ENCODE assay signal across 14 cellular contexts in genomic region chr9:20701058-20701457, GRCh38. TPM values are rescaled to one million over a fixed set of nuclear protein-coding genes. Genes with fewer than 3 reads are reported as not detected.
DNase-seq lines count a peak whose midpoint lies in the region; ATAC-seq and TF ChIP-seq lines count a peak whose summit lies in the region.
"Had no signal": no experiment of that assay in that cellular context is flagged by ENCODE, and none has a peak within 500 bp of the region (broad histone marks: within the 10 kb centered on the region; RNA-seq: fewer than 3 reads in every experiment).

No MANE protein-coding gene starts in this region.

- intact Hi-C loops in mucosa of descending colon (cut with DNase I, micrococcal nuclease): no loop called here

- H3K36me3 ChIP-seq in endocrine pancreas (ENCODE audit: control insufficient read depth, insufficient read depth, low read length) (no peaks in the 10 kb centered on the region), mucosa of descending colon (ENCODE audit: low read depth) (no peaks in the 10 kb centered on the region)
- H3K36me3 ChIP-seq: BE2C had no signal

- H3K4me3 ChIP-seq in endocrine pancreas (ENCODE audit: control insufficient read depth, insufficient read depth, low read length) (peak overlapping the region; percentile 44), mucosa of descending colon (no peak overlapping the region), foreskin fibroblast (ENCODE audit: low read depth in 1 of 2, low read length in 2 of 2) (no peak overlapping the region)

- POLR2A ChIA-PET in T-cell (lab: Charles Lee): interaction anchor here in 1 of 2 donors (0.7 kb wide), 1 partner anchor 48 kb away, joined by 4 read pairs; no protein-coding TSS in a partner anchor

- peak; percentile 16 for DNase-seq in DMS 273 treated with DMSO at 0.1 percent for 48 hours (lab: John Stamatoyannopoulos, UW)
- peak; percentile 39 to 79 (median 41) for DNase-seq in NCI-H1417 (lab: John Stamatoyannopoulos, UW)
- no peak for DNase-seq in mucosa of descending colon
- DNase-seq in activated naive CD8-positive, alpha-beta T cell treated with anti-CD3 and anti-CD28 coated beads for 36 hours: no peak
- DNase-seq in foreskin fibroblast: no peak
- no peak for DNase-seq in T-cell
- DNase-seq: activated naive CD8-positive, alpha-beta T cell treated with anti-CD3 and anti-CD28 coated beads, Interleukin-2, amount 10 ng/mL, durations not matched to agents 7 days and 5 days; BE2C; GDM1; KBM-7; stimulated activated CD4-positive, alpha-beta T cell treated with anti-CD3 and anti-CD28 coated beads, Interleukin-4, amount 100 ng/mL, for 24 hours had no signal

- H3K36me3 Mint-ChIP-seq in activated naive CD8-positive, alpha-beta T cell treated with anti-CD3 and anti-CD28 coated beads for 36 hours: no peaks in the 10 kb centered on the region
- peaks cover 6% of the 10 kb centered on the region for H3K36me3 Mint-ChIP-seq in T-cell

- H3K27me3 Mint-ChIP-seq in activated naive CD8-positive, alpha-beta T cell treated with anti-CD3 and anti-CD28 coated beads for 36 hours: no peaks in the 10 kb centered on the region
- H3K27me3 Mint-ChIP-seq in T-cell: no peaks in the 10 kb centered on the region
- H3K27me3 Mint-ChIP-seq: activated naive CD8-positive, alpha-beta T cell treated with anti-CD3 and anti-CD28 coated beads, Interleukin-2, amount 10 ng/mL, durations not matched to agents 7 days and 5 days had no signal

- no peaks in the 10 kb centered on the region for H3K9me3 Mint-ChIP-seq in activated naive CD8-positive, alpha-beta T cell treated with anti-CD3 and anti-CD28 coated beads for 36 hours
- H3K9me3 Mint-ChIP-seq in T-cell: no peaks in the 10 kb centered on the region
- H3K9me3 Mint-ChIP-seq: activated naive CD8-positive, alpha-beta T cell treated with anti-CD3 and anti-CD28 coated beads, Interleukin-2, amount 10 ng/mL, durations not matched to agents 7 days and 5 days; neural crest cell had no signal

- no peak overlapping the region for H3K27ac Mint-ChIP-seq in activated naive CD8-positive, alpha-beta T cell treated with anti-CD3 and anti-CD28 coated beads for 36 hours
- H3K27ac Mint-ChIP-seq in T-cell: no peak overlapping the region
- H3K27ac Mint-ChIP-seq: activated naive CD8-positive, alpha-beta T cell treated with anti-CD3 and anti-CD28 coated beads, Interleukin-2, amount 10 ng/mL, durations not matched to agents 7 days and 5 days had no signal

- CTCF ChIA-PET in T-cell (lab: Charles Lee): interaction anchor here (0.6 to 0.8 kb wide), 3 partner anchors 9 to 231 kb away, joined by 3 read pairs; no protein-coding TSS in a partner anchor

- ATAC-seq in mucosa of descending colon (peak; percentile 30), T-cell (replicated peaks in 1 of 4) (no peak), HG03025 (IDR thresholded peaks at IDR 0.05; ENCODE audit: low FRiP score, unreplicated experiment) (no peak)

- H3K4me1 Mint-ChIP-seq in activated naive CD8-positive, alpha-beta T cell treated with anti-CD3 and anti-CD28 coated beads for 36 hours: peaks cover 6% of the 10 kb centered on the region
- peaks cover 10 to 21% (median 11%) of the 10 kb centered on the region in 3 donors for H3K4me1 Mint-ChIP-seq in T-cell

- H3K4me1 ChIP-seq in endocrine pancreas (ENCODE audit: control insufficient read depth, insufficient read depth, low read length): peaks cover 36% of the 10 kb centered on the region
- peaks cover 5% of the 10 kb centered on the region for H3K4me1 ChIP-seq in mucosa of descending colon (ENCODE audit: low read depth)
- H3K4me1 ChIP-seq: BE2C had no signal

- no peaks in the 10 kb centered on the region for H3K27me3 ChIP-seq in endocrine pancreas (ENCODE audit: control insufficient read depth, insufficient read depth, low read length)
- H3K27me3 ChIP-seq: BE2C had no signal

- no peak overlapping the region for H3K4me3 Mint-ChIP-seq in activated naive CD8-positive, alpha-beta T cell treated with anti-CD3 and anti-CD28 coated beads for 36 hours
- H3K4me3 Mint-ChIP-seq in T-cell: no peak overlapping the region
- H3K4me3 Mint-ChIP-seq: activated naive CD8-positive, alpha-beta T cell treated with anti-CD3 and anti-CD28 coated beads, Interleukin-2, amount 10 ng/mL, durations not matched to agents 7 days and 5 days; neural crest cell had no signal

- no peak overlapping the region for H3K9ac ChIP-seq in endocrine pancreas (ENCODE audit: control insufficient read depth, insufficient read depth, low read length)

- TF ChIP-seq CTCF in mucosa of descending colon (IDR thresholded peaks at IDR 0.05) (no peak), foreskin fibroblast (IDR thresholded peaks at IDR 0.05; ENCODE audit: low read depth, low read length) (no peak)

- H3K9me3 ChIP-seq in endocrine pancreas (ENCODE audit: control insufficient read depth, low read length) (no peaks in the 10 kb centered on the region), mucosa of descending colon (no peaks in the 10 kb centered on the region)
- H3K9me3 ChIP-seq: BE2C had no signal

RNA-seq across cellular contexts. Expression of gene FOCAD, which starts 17.0 kb away (rescaled TPM):
- total RNA-seq in mucosa of descending colon (10 to 100 TPM; 26.6 to 30.3 (median 26.9) TPM), T-cell (10 to 100 TPM; 13.4 to 29.0 (median 21.3) TPM)
- total RNA-seq in activated naive CD8-positive, alpha-beta T cell treated with anti-CD3 and anti-CD28 coated beads for 36 hours: 10 to 100 TPM; 27.2 to 32.3 TPM

Comparison
In these comparisons a context has a peak if more than half of its experiments do, and no peak if none do; other contexts are left out.
1. DNase-seq: peak in DMS 273 treated with DMSO at 0.1 percent for 48 hours (single experiment) and NCI-H1417 (3 of 3); none in mucosa of descending colon (0 of 3), activated naive CD8-positive, alpha-beta T cell treated with anti-CD3 and anti-CD28 coated beads for 36 hours (single experiment), foreskin fibroblast (0 of 2) and T-cell (0 of 34).